Comparison of ENCODE assay signal across 21 cellular contexts in the genomic region with DNA sequence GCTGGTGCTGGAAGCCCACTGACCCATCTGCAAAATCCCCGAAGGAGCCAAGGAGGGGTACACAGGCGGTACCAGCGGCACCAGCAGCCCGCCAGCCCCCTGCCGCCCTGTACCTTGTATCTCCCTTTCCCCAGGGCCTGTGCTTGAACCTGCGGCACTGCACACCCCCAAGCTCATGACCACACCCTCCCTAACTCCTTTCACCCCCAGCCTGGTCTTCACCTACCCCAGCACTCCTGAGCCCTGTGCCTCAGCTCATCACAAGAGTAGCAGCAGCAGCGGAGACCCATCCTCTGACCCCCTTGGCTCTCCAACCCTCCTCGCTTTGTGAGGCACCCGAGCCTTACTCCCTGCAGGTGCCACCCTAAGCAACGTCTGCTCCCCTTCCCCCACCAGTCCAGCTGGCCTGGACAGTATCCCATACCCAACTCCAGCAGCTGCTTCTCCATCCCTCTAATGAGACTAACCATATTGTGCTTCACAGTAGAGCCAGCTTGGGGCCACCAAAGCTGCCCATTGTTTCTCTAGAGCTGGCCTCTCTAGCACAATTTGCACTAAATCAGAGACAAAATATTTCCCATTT.
"Had no signal": no experiment of that assay in that cellular context is flagged by ENCODE, and none has a peak within 500 bp of the region (broad histone marks: within the 10 kb centered on the region; RNA-seq: fewer than 3 reads in every experiment).

No MANE protein-coding gene starts in this region.

- DNase-seq: activated CD4-positive, alpha-beta T cell treated with anti-CD3 and anti-CD28 coated beads for 48 hours; activated CD4-positive, alpha-beta T cell treated with anti-CD3 and anti-CD28 coated beads, Interleukin-2, amount 50 U/mL, for 48 hours; activated CD8-positive, alpha-beta memory T cell treated with anti-CD3 and anti-CD28 coated beads for 24 hours; activated CD8-positive, alpha-beta memory T cell treated with anti-CD3 and anti-CD28 coated beads, Interleukin-2, amount 50 U/mL, for 4 hours; activated effector memory CD4-positive, alpha-beta T cell treated with anti-CD3 and anti-CD28 coated beads, Interleukin-2, amount 50 U/mL, for 16 hours; activated naive CD4-positive, alpha-beta T cell treated with anti-CD3 and anti-CD28 coated beads for 36 hours; activated naive CD8-positive, alpha-beta T cell treated with anti-CD3 and anti-CD28 coated beads, Interleukin-2, amount 10 ng/mL, durations not matched to agents 7 days and 5 days; activated T-cell treated with anti-CD3 and anti-CD28 coated beads, Interleukin-2, amount 50 U/mL, for 1 hour; amniotic stem cell; brain microvascular endothelial cell; foreskin keratinocyte; kidney glomerular epithelial cell; mammary epithelial cell; naive thymus-derived CD4-positive, alpha-beta T cell; ovary; stimulated activated CD4-positive, alpha-beta T cell treated with anti-CD3 and anti-CD28 coated beads, Interleukin-2, amount 100 ng/mL, for 48 hours; T-helper 9 cell had no signal

- H3K36me3 ChIP-seq: ovary, prostate gland, vagina had no signal

- H3K27ac ChIP-seq: brain microvascular endothelial cell, esophagus muscularis mucosa, foreskin keratinocyte, ovary, prostate gland, vagina, VCaP had no signal

- H3K4me1 ChIP-seq: esophagus muscularis mucosa, foreskin keratinocyte, prostate gland, vagina had no signal

- ATAC-seq: foreskin keratinocyte; naive thymus-derived CD4-positive, alpha-beta T cell had no signal

- H3K9me3 ChIP-seq: esophagus muscularis mucosa, ovary, prostate gland, vagina had no signal

- H3K4me3 ChIP-seq: esophagus muscularis mucosa, ovary, prostate gland, vagina had no signal

- H3K27me3 ChIP-seq: brain microvascular endothelial cell, esophagus muscularis mucosa, foreskin keratinocyte, ovary, vagina had no signal
